Comparison of ENCODE assay signal across 8 cellular contexts in the genomic region with DNA sequence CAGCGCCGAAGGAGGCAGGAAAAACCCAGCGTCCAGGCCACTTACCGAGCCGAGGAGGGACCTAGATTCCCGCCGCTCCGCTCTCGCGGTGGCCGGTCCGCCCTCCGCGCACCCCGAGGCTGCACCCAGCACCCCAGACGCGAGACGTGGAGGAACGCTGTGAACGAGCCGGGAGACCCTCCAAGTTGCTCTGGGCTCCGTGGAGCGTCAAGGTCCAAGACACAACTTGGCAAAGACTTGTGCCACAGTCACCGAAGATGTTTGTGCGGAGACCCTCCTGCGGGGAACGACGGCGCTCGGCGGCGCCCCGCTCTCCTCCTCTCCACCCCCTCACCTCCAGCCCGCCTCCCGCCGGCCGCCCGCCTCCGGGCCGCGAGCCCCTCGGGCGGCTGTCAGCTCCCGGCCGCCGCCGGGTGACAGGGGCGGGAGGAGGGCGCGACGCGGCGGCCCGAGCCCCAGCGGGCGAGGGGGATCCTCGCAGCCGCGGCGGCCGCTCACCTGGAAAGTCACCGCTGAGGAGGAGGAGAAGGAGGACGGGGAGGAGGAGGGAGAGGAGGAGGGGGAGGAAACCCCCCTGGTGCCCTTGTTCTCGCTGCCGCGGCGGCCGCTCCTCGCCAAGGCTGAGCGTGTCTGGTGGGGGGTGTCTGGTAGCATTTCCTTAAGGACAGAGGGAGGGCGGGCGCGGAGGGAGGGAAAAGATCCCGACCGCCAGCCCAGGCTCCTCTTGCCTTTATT. TPM values are rescaled to one million over a fixed set of nuclear protein-coding genes. Genes with fewer than 3 reads are reported as not detected.
DNase-seq lines count a peak whose midpoint lies in the region; TF ChIP-seq lines count a peak whose summit lies in the region.

No MANE protein-coding gene starts in this region.

- DNase-seq in GM20000 (ENCODE audit: low spot score), result peak; percentile 79
- peak; percentile 70 for DNase-seq in M059J (ENCODE audit: low read depth)
- peak; percentile 50 to 54 for DNase-seq in activated CD4-positive, alpha-beta T cell treated with anti-CD3 and anti-CD28 coated beads, Interleukin-2, amount 50 U/mL, for 48 hours
- peak; percentile 58 for DNase-seq in medulla oblongata (ENCODE audit: extremely low spot score)
- DNase-seq in stimulated activated CD8-positive, alpha-beta memory T cell treated with anti-CD3 and anti-CD28 coated beads, Interleukin-15, amount 100 ng/mL, for 4 hours (ENCODE audit: low read depth in 2 of 2), result peak; percentile 32 to 41
- DNase-seq in NCI-H1436 treated with DMSO at 0.1 percent for 48 hours (lab: John Stamatoyannopoulos, UW), result no peak

- H3K27ac ChIP-seq in C4-2B (peak overlapping the region; percentile 88), duodenal mucosa (ENCODE audit: low read depth, low read length) (peak overlapping the region; percentile 99)

- no peaks in the 10 kb centered on the region for H3K36me3 ChIP-seq in duodenal mucosa (ENCODE audit: control insufficient read depth in 1 of 2, insufficient read depth in 2 of 2, low read length in 2 of 2)

- H3K4me1 ChIP-seq in duodenal mucosa (ENCODE audit: control insufficient read depth in 1 of 2, insufficient read depth in 2 of 2, low read length in 2 of 2), result peaks cover 12 to 23% of the 10 kb centered on the region in 2 donors

- H3K9me3 ChIP-seq in duodenal mucosa (ENCODE audit: control insufficient read depth in 1 of 2, low read length in 2 of 2), result no peaks in the 10 kb centered on the region

- H3K9ac ChIP-seq in duodenal mucosa (ENCODE audit: low read depth in 1 of 2, low read length in 2 of 2), result peak overlapping the region; percentile 97

- TF ChIP-seq CTCF in C4-2B (conservative IDR thresholded peaks at IDR 0.05), result no peak
- TF ChIP-seq CTCF in GM20000 (IDR thresholded peaks at IDR 0.05; ENCODE audit: extremely low read depth, missing control alignments), result no peak

- H3K4me3 ChIP-seq in duodenal mucosa (ENCODE audit: low read depth in 1 of 2, low read length in 2 of 2), result peak overlapping the region; percentile 94 to 98

- no peaks in the 10 kb centered on the region for H3K27me3 ChIP-seq in duodenal mucosa (ENCODE audit: control insufficient read depth in 1 of 2, insufficient read depth in 2 of 2, low read length in 2 of 2)

RNA-seq across cellular contexts. Expression of a gene that starts 0.6 kb away (rescaled TPM):
- 7.6 and 14.6 TPM in 2 replicates for total RNA-seq in M059J (2014; rRNA removed; shearing (Covaris generic))
